ENCODE assay signal across 8 cellular contexts in genomic region chr1:228407118-228408040, GRCh38. TPM values are rescaled to one million over a fixed set of nuclear protein-coding genes. Genes with fewer than 3 reads are reported as not detected.
DNase-seq lines count a peak whose midpoint lies in the region; ATAC-seq, FAIRE-seq and TF ChIP-seq lines count a peak whose summit lies in the region.

No MANE protein-coding gene starts in this region.

- H3K27me3 Mint-ChIP-seq in activated CD4-positive, alpha-beta T cell treated with anti-CD3 and anti-CD28 coated beads for 36 hours: no peaks in the 10 kb centered on the region
- H3K27me3 Mint-ChIP-seq in activated CD8-positive, alpha-beta T cell treated with anti-CD3 and anti-CD28 coated beads for 36 hours: no peaks in the 10 kb centered on the region

- H3K9me3 Mint-ChIP-seq in activated CD4-positive, alpha-beta T cell treated with anti-CD3 and anti-CD28 coated beads for 36 hours (ENCODE audit: low read depth): no peaks in the 10 kb centered on the region
- no peaks in the 10 kb centered on the region for H3K9me3 Mint-ChIP-seq in activated CD8-positive, alpha-beta T cell treated with anti-CD3 and anti-CD28 coated beads for 36 hours

- ATAC-seq in activated CD4-positive, alpha-beta T cell treated with anti-CD3 and anti-CD28 coated beads for 36 hours: no peak
- ATAC-seq in activated CD8-positive, alpha-beta T cell treated with anti-CD3 and anti-CD28 coated beads for 36 hours: no peak
- ATAC-seq in HG03442 (IDR thresholded peaks at IDR 0.05; ENCODE audit: unreplicated experiment): no peak

- peaks cover 30% of the 10 kb centered on the region for H3K36me3 Mint-ChIP-seq in activated CD4-positive, alpha-beta T cell treated with anti-CD3 and anti-CD28 coated beads for 36 hours (ENCODE audit: low read depth)
- peaks cover 32% of the 10 kb centered on the region for H3K36me3 Mint-ChIP-seq in activated CD8-positive, alpha-beta T cell treated with anti-CD3 and anti-CD28 coated beads for 36 hours (ENCODE audit: low read depth)

- TF ChIP-seq CTCF in activated CD8-positive, alpha-beta T cell treated with anti-CD3 and anti-CD28 coated beads for 36 hours (IDR thresholded peaks at IDR 0.05): no peak
- TF ChIP-seq CTCF in kidney (IDR thresholded peaks at IDR 0.05; ENCODE audit: borderline replicate concordance, extremely low read depth, insufficient read depth): no peak

- peak overlapping the region; percentile 66 to 86 for H3K4me3 ChIP-seq in kidney (ENCODE audit: low read length in 2 of 2)

- DNase-seq in activated CD4-positive, alpha-beta T cell treated with anti-CD3 and anti-CD28 coated beads for 36 hours: no peak
- no peak for DNase-seq in activated CD4-positive, alpha-beta T cell treated with anti-CD3 and anti-CD28 coated beads for 1 hour
- no peak for DNase-seq in activated CD8-positive, alpha-beta T cell treated with anti-CD3 and anti-CD28 coated beads for 36 hours
- no peak for DNase-seq in kidney
- no peak for DNase-seq in effector CD8-positive, alpha-beta T cell (lab: John Stamatoyannopoulos, UW)
- no peak for DNase-seq in NCI-H526 (lab: John Stamatoyannopoulos, UW)

- H3K4me1 Mint-ChIP-seq in activated CD4-positive, alpha-beta T cell treated with anti-CD3 and anti-CD28 coated beads for 36 hours: peaks cover 38% of the 10 kb centered on the region
- H3K4me1 Mint-ChIP-seq in activated CD8-positive, alpha-beta T cell treated with anti-CD3 and anti-CD28 coated beads for 36 hours (ENCODE audit: low read depth): peaks cover 35% of the 10 kb centered on the region

- CTCF ChIA-PET in activated CD4-positive, alpha-beta T cell treated with anti-CD3 and anti-CD28 coated beads for 36 hours (lab: Charles Lee): no interaction called here
- CTCF ChIA-PET in activated CD8-positive, alpha-beta T cell treated with anti-CD3 and anti-CD28 coated beads for 36 hours (lab: Charles Lee): interaction anchor here (0.6 to 1.3 kb wide), 3 partner anchors 17 to 86 kb away, joined by 3 read pairs; no protein-coding TSS in a partner anchor

- no peaks in the 10 kb centered on the region for H3K9me3 ChIP-seq in kidney (ENCODE audit: control insufficient read depth in 1 of 2, low read length in 2 of 2)

- H3K4me1 ChIP-seq in kidney (ENCODE audit: control insufficient read depth in 1 of 2, insufficient read depth in 1 of 2, low read depth in 1 of 2, low read length in 2 of 2): peaks cover 10 to 33% of the 10 kb centered on the region in 2 donors

- H3K9ac ChIP-seq in kidney (ENCODE audit: low read length in 2 of 2): peak overlapping the region in 1 of 2 donors; percentile 51

- POLR2A ChIA-PET in activated CD4-positive, alpha-beta T cell treated with anti-CD3 and anti-CD28 coated beads for 36 hours (lab: Charles Lee): interaction anchor here (1.5 to 2.2 kb wide), 2 partner anchors 51 to 242 kb away, joined by 4 to 14 read pairs; partner anchors contain the start of gene IBA57
- POLR2A ChIA-PET in activated CD8-positive, alpha-beta T cell treated with anti-CD3 and anti-CD28 coated beads for 36 hours (lab: Charles Lee): interaction anchor here (1.0 to 3.6 kb wide), 4 partner anchors 24 to 51 kb away, joined by 3 to 22 read pairs (median 4); a partner anchor contains a TSS

- intact Hi-C loops in activated CD4-positive, alpha-beta T cell treated with anti-CD3 and anti-CD28 coated beads for 36 hours (cut with DNase I, micrococcal nuclease): loop anchor here (1.0 to 10.0 kb wide), 11 partner anchors 29 to 1660 kb away; partner anchors contain the start of genes GALNT2 (in 1 of the 2), IBA57 (in 1 of the 2), JMJD4 (in 1 of the 2) and MRPL55 (in 1 of the 2)
- intact Hi-C loops in activated CD8-positive, alpha-beta T cell treated with anti-CD3 and anti-CD28 coated beads for 36 hours (cut with micrococcal nuclease): loop anchor here (5.0 kb wide), 1 partner anchor 50 kb away; a partner anchor contains a TSS
- intact Hi-C loops in kidney (cut with DNase I): no loop called here

- FAIRE-seq in kidney (lab: Jason Lieb, UNC): no peak

- peak overlapping the region in 1 of 2 donors; percentile 41 for H3K27ac ChIP-seq in kidney (ENCODE audit: low read depth in 2 of 2, low read length in 2 of 2)
- peak overlapping the region; percentile 76 for H3K27ac ChIP-seq in temporal lobe (ENCODE audit: low read depth, low read length)

- H3K36me3 ChIP-seq in kidney (ENCODE audit: control insufficient read depth in 1 of 2, insufficient read depth in 2 of 2, low read length in 2 of 2): peaks cover 0 to 3% of the 10 kb centered on the region in 2 donors

- peak overlapping the region; percentile 65 for H3K27ac Mint-ChIP-seq in activated CD4-positive, alpha-beta T cell treated with anti-CD3 and anti-CD28 coated beads for 36 hours
- peak overlapping the region; percentile 74 for H3K27ac Mint-ChIP-seq in activated CD8-positive, alpha-beta T cell treated with anti-CD3 and anti-CD28 coated beads for 36 hours

- H3K4me3 Mint-ChIP-seq in activated CD4-positive, alpha-beta T cell treated with anti-CD3 and anti-CD28 coated beads for 36 hours: peak overlapping the region; percentile 92
- peak overlapping the region; percentile 98 for H3K4me3 Mint-ChIP-seq in activated CD8-positive, alpha-beta T cell treated with anti-CD3 and anti-CD28 coated beads for 36 hours

RNA-seq across cellular contexts. Expression of gene TRIM11, which starts 0.7 kb away (rescaled TPM):
- 10 to 100 TPM; 27.0 to 33.3 TPM for total RNA-seq in activated CD4-positive, alpha-beta T cell treated with anti-CD3 and anti-CD28 coated beads for 36 hours
- 10 to 100 TPM; 30.7 to 32.1 TPM for total RNA-seq in activated CD8-positive, alpha-beta T cell treated with anti-CD3 and anti-CD28 coated beads for 36 hours
- 24.2 TPM for total RNA-seq in kidney
- polyA plus RNA-seq in kidney (ENCODE audit: insufficient read depth, low read depth, low replicate concordance): 10.9 TPM
- 10.8 TPM for total RNA-seq in temporal lobe

RNA-seq across cellular contexts. Expression of gene TRIM17, which starts 9.3 kb away (rescaled TPM):
- 1 to 10 TPM; 1.2 to 1.3 TPM for total RNA-seq in activated CD4-positive, alpha-beta T cell treated with anti-CD3 and anti-CD28 coated beads for 36 hours
- total RNA-seq in activated CD8-positive, alpha-beta T cell treated with anti-CD3 and anti-CD28 coated beads for 36 hours: 1 to 10 TPM; 1.9 to 2.7 TPM
- 6.5 TPM for total RNA-seq in kidney
- polyA plus RNA-seq in kidney (ENCODE audit: insufficient read depth, low read depth, low replicate concordance): 1.3 TPM
- 2.2 TPM for total RNA-seq in temporal lobe
